17 cellular contexts compared by ENCODE assay signal in the genomic region with DNA sequence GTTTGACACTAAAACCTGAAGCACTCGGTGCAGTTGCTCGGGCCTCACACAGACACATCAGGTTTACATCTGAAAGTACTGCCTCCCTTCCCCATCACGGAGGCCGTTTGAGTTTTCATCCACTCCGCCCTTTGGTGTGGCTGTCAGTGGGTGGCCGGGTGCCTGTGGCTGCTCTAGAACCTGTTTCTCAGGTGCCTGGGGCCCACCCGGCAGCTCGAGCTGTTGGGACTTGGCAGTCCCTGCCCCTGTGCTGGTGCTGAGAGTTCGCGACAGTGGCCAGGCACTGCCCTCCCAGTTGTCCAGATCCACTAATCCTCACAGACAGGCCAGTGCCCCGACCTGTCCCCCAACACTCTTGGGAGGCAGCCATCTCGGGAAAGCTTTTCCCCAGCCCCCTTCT. TPM values are rescaled to one million over a fixed set of nuclear protein-coding genes. Genes with fewer than 3 reads are reported as not detected.
DNase-seq lines count a peak whose midpoint lies in the region; ATAC-seq and TF ChIP-seq lines count a peak whose summit lies in the region.
"Had no signal": no experiment of that assay in that cellular context is flagged by ENCODE, and none has a peak within 500 bp of the region (broad histone marks: within the 10 kb centered on the region; RNA-seq: fewer than 3 reads in every experiment).

No MANE protein-coding gene starts in this region.

- peak overlapping the region in 6 of 11 experiments; percentile 1 to 30 (median 18); a peak in 5 of 22 replicates for H3K9ac ChIP-seq in BLaER1 treated with 17β-estradiol and CSF1 and Interleukin-3, amounts not matched to agents 10 nM and 100 nM
- H3K9ac ChIP-seq in PC-3 (ENCODE audit: low read length) = peak overlapping the region; percentile 32; the same call in 1 of the 2 replicates
- H3K9ac ChIP-seq: GM23248 had no signal

- intact Hi-C loops in PC-3 (cut with micrococcal nuclease) (no loop called here), sciatic nerve (cut with DNase I) (no loop called here)
- intact Hi-C loops in activated naive CD4-positive, alpha-beta T cell treated with anti-CD3 and anti-CD28 coated beads for 36 hours (cut with micrococcal nuclease) = no loop called here

- no peak for DNase-seq in PC-3
- DNase-seq in sciatic nerve (ENCODE audit: low spot score) = peak; percentile 22
- DNase-seq in medulla oblongata (ENCODE audit: extremely low spot score) = no peak
- DNase-seq in activated naive CD4-positive, alpha-beta T cell treated with anti-CD3 and anti-CD28 coated beads for 36 hours = no peak
- no peak for DNase-seq in naive thymus-derived CD8-positive, alpha-beta T cell
- DNase-seq: activated naive CD4-positive, alpha-beta T cell treated with Interleukin-2 at 50 U/mL for 16 hours; effector memory CD8-positive, alpha-beta T cell; GM23248; mesenchymal stem cell; NCI-H1092; NCI-H2081 treated with DMSO at 0.1 percent for 48 hours; NCI-H510A treated with DMSO at 0.1 percent for 48 hours; Right ventricle myocardium superior had no signal

- H3K79me2 ChIP-seq in PC-3 (ENCODE audit: low read length) = no peaks in the 10 kb centered on the region

- no peak for TF ChIP-seq CTCF in PC-3 (conservative IDR thresholded peaks at IDR 0.05; ENCODE audit: low read depth, low read length)

- peaks cover 75 to 99% (median 95%) of the 10 kb centered on the region in 11 experiments for H4K20me1 ChIP-seq in BLaER1 treated with 17β-estradiol and CSF1 and Interleukin-3, amounts not matched to agents 10 nM and 100 nM
- H4K20me1 ChIP-seq in PC-3 (ENCODE audit: low read length) = peaks cover 8% of the 10 kb centered on the region; the same call in 1 of the 2 replicates

- CTCF ChIA-PET in PC-3 (lab: Charles Lee) = no interaction called here
- CTCF ChIA-PET in activated naive CD4-positive, alpha-beta T cell treated with anti-CD3 and anti-CD28 coated beads for 36 hours (lab: Charles Lee) = interaction anchor here (1.1 kb wide), 1 partner anchor 13 kb away, joined by 3 read pairs; no protein-coding TSS in a partner anchor

- no peaks in the 10 kb centered on the region for H3K9me3 Mint-ChIP-seq in activated naive CD4-positive, alpha-beta T cell treated with anti-CD3 and anti-CD28 coated beads for 36 hours
- H3K9me3 Mint-ChIP-seq in naive thymus-derived CD8-positive, alpha-beta T cell = no peaks in the 10 kb centered on the region
- H3K9me3 Mint-ChIP-seq: effector memory CD8-positive, alpha-beta T cell; neural crest cell had no signal

- ATAC-seq in PC-3 (peak; percentile 13), sciatic nerve (no peak), GM21526 (IDR thresholded peaks at IDR 0.05; ENCODE audit: low FRiP score, unreplicated experiment) (no peak)
- ATAC-seq in naive thymus-derived CD8-positive, alpha-beta T cell = no peak
- ATAC-seq: effector memory CD8-positive, alpha-beta T cell had no signal

- H3K4me3 Mint-ChIP-seq in activated naive CD4-positive, alpha-beta T cell treated with anti-CD3 and anti-CD28 coated beads for 36 hours = no peak overlapping the region
- no peak overlapping the region for H3K4me3 Mint-ChIP-seq in naive thymus-derived CD8-positive, alpha-beta T cell
- H3K4me3 Mint-ChIP-seq: effector memory CD8-positive, alpha-beta T cell; neural crest cell had no signal

- H3F3A ChIP-seq in PC-3 (ENCODE audit: low read length, unreplicated experiment) = peaks cover 3% of the 10 kb centered on the region

- POLR2A ChIA-PET in PC-3 (lab: Charles Lee; ENCODE audit: unreplicated experiment) = no interaction called here
- POLR2A ChIA-PET in naive thymus-derived CD8-positive, alpha-beta T cell (lab: Charles Lee) = interaction anchor here (0.6 kb wide), 1 partner anchor 107 kb away, joined by 4 read pairs; no protein-coding TSS in a partner anchor

- no peaks in the 10 kb centered on the region for H3K27me3 Mint-ChIP-seq in activated naive CD4-positive, alpha-beta T cell treated with anti-CD3 and anti-CD28 coated beads for 36 hours (ENCODE audit: low read depth)
- no peaks in the 10 kb centered on the region for H3K27me3 Mint-ChIP-seq in naive thymus-derived CD8-positive, alpha-beta T cell
- H3K27me3 Mint-ChIP-seq: effector memory CD8-positive, alpha-beta T cell had no signal

- no peaks in the 10 kb centered on the region for H3K9me3 ChIP-seq in BLaER1 treated with 17β-estradiol and CSF1 and Interleukin-3, amounts not matched to agents 10 nM and 100 nM (replicated peaks in 1 of 11)
- H3K9me3 ChIP-seq in PC-3 (ENCODE audit: low read length) (no peaks in the 10 kb centered on the region), esophagus (ENCODE audit: control insufficient read depth in 2 of 2, insufficient read depth in 1 of 2, low read depth in 1 of 2, low read length in 1 of 2) (peaks cover 0 to 2% of the 10 kb centered on the region in 2 donors)

- peaks cover 1% of the 10 kb centered on the region for H3K36me3 Mint-ChIP-seq in activated naive CD4-positive, alpha-beta T cell treated with anti-CD3 and anti-CD28 coated beads for 36 hours (ENCODE audit: low read depth)
- H3K36me3 Mint-ChIP-seq in naive thymus-derived CD8-positive, alpha-beta T cell = peaks cover 0 to 52% (median 0%) of the 10 kb centered on the region in 3 donors

- no peaks in the 10 kb centered on the region for H3K27me3 ChIP-seq in BLaER1 treated with 17β-estradiol and CSF1 and Interleukin-3, amounts not matched to agents 10 nM and 100 nM
- H3K27me3 ChIP-seq in PC-3 (ENCODE audit: low read length) (no peaks in the 10 kb centered on the region), esophagus (ENCODE audit: control insufficient read depth in 1 of 2, insufficient read depth in 2 of 2, low read length in 2 of 2) (no peaks in the 10 kb centered on the region)

- H3K36me3 ChIP-seq in BLaER1 treated with 17β-estradiol and CSF1 and Interleukin-3, amounts not matched to agents 10 nM and 100 nM = peaks cover 45 to 96% (median 66%) of the 10 kb centered on the region in 11 experiments
- peaks cover 29% of the 10 kb centered on the region for H3K36me3 ChIP-seq in PC-3 (ENCODE audit: low read depth, low read length)
- peaks cover 11 to 18% of the 10 kb centered on the region in 2 donors for H3K36me3 ChIP-seq in esophagus (ENCODE audit: control insufficient read depth in 2 of 2, insufficient read depth in 2 of 2, low read length in 1 of 2)

- WGBS in esophagus, 2 donors = 51 to 54% methylated on average over 12 of the region's 12 CpGs

- H3K27ac Mint-ChIP-seq in activated naive CD4-positive, alpha-beta T cell treated with anti-CD3 and anti-CD28 coated beads for 36 hours = no peak overlapping the region
- peak overlapping the region in 1 of 10 donors; percentile 34 for H3K27ac Mint-ChIP-seq in naive thymus-derived CD8-positive, alpha-beta T cell

- no peak overlapping the region for H2AFZ ChIP-seq in PC-3 (ENCODE audit: low read length)
- H2AFZ ChIP-seq: GM23248 had no signal

- no peak overlapping the region for H3K4me3 ChIP-seq in BLaER1 treated with 17β-estradiol and CSF1 and Interleukin-3, amounts not matched to agents 10 nM and 100 nM
- H3K4me3 ChIP-seq in PC-3 (ENCODE audit: low read length) (no peak overlapping the region; the same call in 1 of the 2 replicates), esophagus (ENCODE audit: low read depth in 1 of 2, low read length in 2 of 2) (no peak overlapping the region)
- H3K4me3 ChIP-seq: GM23248 had no signal

- H3K4me1 ChIP-seq in BLaER1 treated with 17β-estradiol and CSF1 and Interleukin-3, amounts not matched to agents 10 nM and 100 nM = peaks cover 51 to 97% (median 86%) of the 10 kb centered on the region in 10 experiments
- H3K4me1 ChIP-seq in PC-3 (ENCODE audit: insufficient read depth, low read length) (peaks cover 23% of the 10 kb centered on the region), esophagus (ENCODE audit: control insufficient read depth in 2 of 2, insufficient read depth in 2 of 2, low read length in 1 of 2) (peaks cover 3 to 27% of the 10 kb centered on the region in 2 donors)

- no peaks in the 10 kb centered on the region for H3K9me2 ChIP-seq in PC-3 (replicated peaks; ENCODE audit: low read length)

- H3K27ac ChIP-seq in BLaER1 treated with 17β-estradiol and CSF1 and Interleukin-3, amounts not matched to agents 10 nM and 100 nM = peak overlapping the region in 4 of 11 experiments; percentile 42 to 69 (median 50); a peak in 5 of 22 replicates
- H3K27ac ChIP-seq in PC-3 (ENCODE audit: low read length) (peak overlapping the region; percentile 74), esophagus (ENCODE audit: low read depth in 2 of 2, low read length in 1 of 2) (peak overlapping the region; percentile 76 to 93)
- H3K27ac ChIP-seq: GM23248 had no signal

- BruUV-seq in PC-3 (replicated peaks; lab: Mats Ljungman, UMichigan) = no TSS peak

- peaks cover 2% of the 10 kb centered on the region for H3K4me1 Mint-ChIP-seq in activated naive CD4-positive, alpha-beta T cell treated with anti-CD3 and anti-CD28 coated beads for 36 hours (ENCODE audit: low read depth)
- H3K4me1 Mint-ChIP-seq in naive thymus-derived CD8-positive, alpha-beta T cell = peaks cover 7 to 31% (median 14%) of the 10 kb centered on the region in 4 donors

- peak overlapping the region in 2 of 11 experiments; percentile 71 to 87; a peak in 4 of 22 replicates for H3K4me2 ChIP-seq in BLaER1 treated with 17β-estradiol and CSF1 and Interleukin-3, amounts not matched to agents 10 nM and 100 nM
- peak overlapping the region; percentile 32 for H3K4me2 ChIP-seq in PC-3 (ENCODE audit: low read length)

RNA-seq across cellular contexts. Expression of a gene that starts 22.4 kb away (rescaled TPM):
- total RNA-seq in PC-3 (2014; rRNA removed) (61.3 and 80.3 TPM in 2 replicates), sciatic nerve (4.6 TPM)
- polyA plus RNA-seq in esophagus = 10 to 100 TPM in 1 of 2 donors, 1 to 10 TPM in 1; 7.7 to 17.6 TPM
- total RNA-seq in activated naive CD4-positive, alpha-beta T cell treated with anti-CD3 and anti-CD28 coated beads for 36 hours = 10 to 100 TPM; 49.0 to 50.4 TPM
- 10 to 100 TPM; 13.8 to 14.1 TPM for total RNA-seq in naive thymus-derived CD8-positive, alpha-beta T cell
- 1 to 10 TPM; 2.1 to 3.6 (median 3.2) TPM for polyA plus RNA-seq in naive thymus-derived CD8-positive, alpha-beta T cell

RNA-seq across cellular contexts. Expression of a gene that starts 22.7 kb away (rescaled TPM):
- 47.2 and 50.1 TPM in 2 replicates for total RNA-seq in PC-3 (2014; rRNA removed)
- 10 to 100 TPM; 56.5 to 73.5 TPM for polyA plus RNA-seq in esophagus
- 86.6 TPM for total RNA-seq in sciatic nerve
- 10 to 100 TPM in 1 of 2 experiments, 1 to 10 TPM in 1; 9.1 to 10.4 TPM for total RNA-seq in activated naive CD4-positive, alpha-beta T cell treated with anti-CD3 and anti-CD28 coated beads for 36 hours
- total RNA-seq in naive thymus-derived CD8-positive, alpha-beta T cell = 10 to 100 TPM; 13.5 to 16.9 TPM
- polyA plus RNA-seq in naive thymus-derived CD8-positive, alpha-beta T cell = 1 to 10 TPM; 7.7 to 8.7 (median 8.1) TPM
